ENCODE assay signal across 11 cellular contexts in the genomic region with DNA sequence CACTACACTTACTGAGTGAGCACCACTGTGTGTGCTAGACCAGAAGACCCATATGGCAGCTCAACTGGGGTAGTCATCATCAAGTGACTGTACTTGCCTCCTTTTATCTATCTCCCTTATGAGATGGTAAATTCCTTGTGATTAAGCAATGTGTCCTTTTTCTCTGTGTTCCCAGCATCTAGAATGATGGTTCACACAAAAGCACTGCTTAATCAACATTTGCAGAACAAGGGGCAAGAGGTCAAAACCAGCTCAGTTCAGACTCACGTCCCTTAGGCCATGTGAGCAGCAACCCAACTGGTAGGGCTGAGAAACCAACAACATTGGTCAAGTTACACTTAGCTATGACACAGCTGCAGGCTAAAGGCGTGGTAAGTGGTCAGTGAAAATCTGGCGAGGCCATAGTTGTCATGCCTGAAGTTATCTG. TPM values are rescaled to one million over a fixed set of nuclear protein-coding genes. Genes with fewer than 3 reads are reported as not detected.
DNase-seq lines count a peak whose midpoint lies in the region; ATAC-seq and TF ChIP-seq lines count a peak whose summit lies in the region.
"Had no signal": no experiment of that assay in that cellular context is flagged by ENCODE, and none has a peak within 500 bp of the region (broad histone marks: within the 10 kb centered on the region; RNA-seq: fewer than 3 reads in every experiment).

No MANE protein-coding gene starts in this region.

- peak; percentile 20 for ATAC-seq in stimulated activated naive CD8-positive, alpha-beta T cell treated with anti-CD3 and anti-CD28 coated beads, Interleukin-15, amount 100 ng/mL, for 72 hours
- no peak for ATAC-seq in stimulated activated naive CD8-positive, alpha-beta T cell treated with anti-CD3 and anti-CD28 coated beads, Interleukin-15, Interleukin-2, amounts not matched to agents 100 U/mL and 50 U/mL, for 24 hours
- no peak for ATAC-seq in aorta (ENCODE audit: low FRiP score)

- H3K36me3 Mint-ChIP-seq in MCF 10A (ENCODE audit: insufficient read depth, unreplicated experiment), result no peaks in the 10 kb centered on the region

- no peak for TF ChIP-seq CTCF in MCF 10A (IDR thresholded peaks at IDR 0.05; ENCODE audit: unreplicated experiment)

- H3K27ac ChIP-seq in aorta (ENCODE audit: low read depth in 1 of 2, low read length in 2 of 2), result peak overlapping the region; percentile 29 to 58

- no peaks in the 10 kb centered on the region for H3K27me3 Mint-ChIP-seq in stimulated activated naive CD8-positive, alpha-beta T cell treated with anti-CD3 and anti-CD28 coated beads, Interleukin-15, amount 100 ng/mL, for 72 hours
- H3K27me3 Mint-ChIP-seq in MCF 10A (ENCODE audit: insufficient read depth, unreplicated experiment), result no peaks in the 10 kb centered on the region

- WGBS in aorta, 2 donors, result 34 to 50% methylated on average over 3 of the region's 3 CpGs

- POLR2A ChIA-PET in MCF 10A (lab: Yijun Ruan, JAX), result interaction anchor here (0.6 to 1.7 kb wide), 5 partner anchors 9 to 58 kb away, joined by 3 to 6 read pairs (median 4); a partner anchor contains a TSS

- H3K4me1 ChIP-seq in aorta (ENCODE audit: control insufficient read depth in 1 of 2, insufficient read depth in 2 of 2, low read length in 2 of 2), result peaks cover 10 to 14% of the 10 kb centered on the region in 2 donors

- H3K4me1 Mint-ChIP-seq in stimulated activated naive CD8-positive, alpha-beta T cell treated with anti-CD3 and anti-CD28 coated beads, Interleukin-15, amount 100 ng/mL, for 72 hours, result peaks cover 20% of the 10 kb centered on the region
- peaks cover 20% of the 10 kb centered on the region for H3K4me1 Mint-ChIP-seq in MCF 10A (ENCODE audit: insufficient read depth, unreplicated experiment)

- CTCF ChIA-PET in MCF 10A (lab: Yijun Ruan, JAX), result interaction anchor here (1.0 to 2.7 kb wide), 4 partner anchors 9 to 95 kb away, joined by 3 to 13 read pairs (median 8); a partner anchor contains a TSS

- DNase-seq in stimulated activated naive CD8-positive, alpha-beta T cell treated with anti-CD3 and anti-CD28 coated beads, Interleukin-15, amount 100 ng/mL, for 72 hours, result no peak
- DNase-seq in stimulated activated naive CD8-positive, alpha-beta T cell treated with anti-CD3 and anti-CD28 coated beads, Interleukin-15, Interleukin-2, amounts not matched to agents 100 U/mL and 50 U/mL, for 24 hours, result no peak
- DNase-seq in MCF 10A (ENCODE audit: unreplicated experiment) (peak; percentile 86), islet precursor cell (peak; percentile 84), aorta (peak in 1 of 2 donors; percentile 55), NCI-H2029 (lab: John Stamatoyannopoulos, UW) (no peak), pons (ENCODE audit: low spot score) (no peak), NCI-H748 treated with DMSO at 0.1 percent for 48 hours (lab: John Stamatoyannopoulos, UW) (no peak)
- DNase-seq: activated effector memory CD4-positive, alpha-beta T cell treated with anti-CD3 and anti-CD28 coated beads, Interleukin-2, amount 50 U/mL, for 16 hours; NCI-H1105; T-helper 1 cell had no signal

- H3K27me3 ChIP-seq in aorta (ENCODE audit: control insufficient read depth in 1 of 2, insufficient read depth in 2 of 2, low read length in 1 of 2), result no peaks in the 10 kb centered on the region

- H3K9me3 Mint-ChIP-seq in stimulated activated naive CD8-positive, alpha-beta T cell treated with anti-CD3 and anti-CD28 coated beads, Interleukin-15, amount 100 ng/mL, for 72 hours, result no peaks in the 10 kb centered on the region
- no peaks in the 10 kb centered on the region for H3K9me3 Mint-ChIP-seq in MCF 10A (ENCODE audit: unreplicated experiment)

- H3K9me3 ChIP-seq in aorta (ENCODE audit: control insufficient read depth, low read length), result no peaks in the 10 kb centered on the region

- H3K4me3 ChIP-seq in aorta (ENCODE audit: low read length in 2 of 2), result no peak overlapping the region

- H3K27ac Mint-ChIP-seq in stimulated activated naive CD8-positive, alpha-beta T cell treated with anti-CD3 and anti-CD28 coated beads, Interleukin-15, amount 100 ng/mL, for 72 hours, result no peak overlapping the region
- H3K27ac Mint-ChIP-seq in MCF 10A (ENCODE audit: low read depth, unreplicated experiment), result peak overlapping the region; percentile 80

- no peak overlapping the region for H3K4me3 Mint-ChIP-seq in stimulated activated naive CD8-positive, alpha-beta T cell treated with anti-CD3 and anti-CD28 coated beads, Interleukin-15, amount 100 ng/mL, for 72 hours
- peak overlapping the region; percentile 25 for H3K4me3 Mint-ChIP-seq in MCF 10A (ENCODE audit: unreplicated experiment)

- BruUV-seq in MCF 10A (replicated peaks; lab: Mats Ljungman, UMichigan), result no TSS peak

- H3K36me3 ChIP-seq in aorta (ENCODE audit: control insufficient read depth in 1 of 2, insufficient read depth in 2 of 2, low read length in 1 of 2), result no peaks in the 10 kb centered on the region

- intact Hi-C loops in MCF 10A (cut with micrococcal nuclease) (no loop called here), aorta (cut with DNase I) (no loop called here)

RNA-seq across cellular contexts. Expression of a gene that starts 10.0 kb away (rescaled TPM):
- total RNA-seq in MCF 10A (2022) (9.9 and 10.1 TPM in 2 replicates), aorta (10 to 100 TPM; 38.0 to 39.5 TPM)
- polyA plus RNA-seq in aorta, result 10 to 100 TPM in 1 of 2 donors, 1 to 10 TPM in 1; 7.5 to 22.6 TPM

Comparison
In these comparisons a context has a peak if more than half of its experiments do, and no peak if none do; other contexts are left out.
1. DNase-seq: peak in MCF 10A (single experiment) and islet precursor cell (single experiment); none in stimulated activated naive CD8-positive, alpha-beta T cell treated with anti-CD3 and anti-CD28 coated beads, Interleukin-15, amount 100 ng/mL, for 72 hours (0 of 2), stimulated activated naive CD8-positive, alpha-beta T cell treated with anti-CD3 and anti-CD28 coated beads, Interleukin-15, Interleukin-2, amounts not matched to agents 100 U/mL and 50 U/mL, for 24 hours (single experiment), NCI-H2029 (single experiment), pons (single experiment) and NCI-H748 treated with DMSO at 0.1 percent for 48 hours (single experiment).